1 cellular context compared by ENCODE assay signal in the genomic region with DNA sequence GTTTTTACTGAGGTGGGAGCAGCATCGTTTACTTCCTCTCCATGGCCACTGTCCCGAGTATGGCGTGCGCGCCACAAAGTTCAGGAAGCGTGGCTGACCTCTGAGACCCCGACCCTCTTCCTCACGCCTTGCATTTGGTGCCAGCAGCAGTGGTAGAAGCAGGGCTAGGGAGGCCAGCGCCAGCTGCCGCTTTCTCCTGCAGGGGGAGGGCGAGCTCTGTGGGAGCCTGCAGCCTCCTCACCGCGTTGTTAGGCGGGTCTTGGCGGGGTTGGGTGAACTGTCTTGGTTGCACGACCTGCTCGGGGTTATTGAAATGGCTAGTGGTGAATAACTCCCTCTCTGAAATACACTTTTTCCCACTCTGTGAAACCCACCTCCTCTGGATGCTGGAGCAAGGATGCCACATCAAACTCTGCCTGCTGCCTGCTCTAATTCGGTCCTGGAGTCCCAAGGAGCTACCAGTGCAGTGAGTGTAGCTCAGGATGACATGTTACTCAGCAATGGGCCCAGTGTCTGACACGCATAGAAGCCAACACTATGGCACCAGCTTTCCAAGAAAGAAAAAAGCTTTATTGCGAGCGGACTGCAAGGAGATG.
TF ChIP-seq lines count a peak whose summit lies in the region.

No MANE protein-coding gene starts in this region.

TF ChIP-seq in HepG2, 621 proteins besides CTCF, POLR2A, EP300 and RAD21 (continued from another document):
- TF ChIP-seq, protein P1, sequence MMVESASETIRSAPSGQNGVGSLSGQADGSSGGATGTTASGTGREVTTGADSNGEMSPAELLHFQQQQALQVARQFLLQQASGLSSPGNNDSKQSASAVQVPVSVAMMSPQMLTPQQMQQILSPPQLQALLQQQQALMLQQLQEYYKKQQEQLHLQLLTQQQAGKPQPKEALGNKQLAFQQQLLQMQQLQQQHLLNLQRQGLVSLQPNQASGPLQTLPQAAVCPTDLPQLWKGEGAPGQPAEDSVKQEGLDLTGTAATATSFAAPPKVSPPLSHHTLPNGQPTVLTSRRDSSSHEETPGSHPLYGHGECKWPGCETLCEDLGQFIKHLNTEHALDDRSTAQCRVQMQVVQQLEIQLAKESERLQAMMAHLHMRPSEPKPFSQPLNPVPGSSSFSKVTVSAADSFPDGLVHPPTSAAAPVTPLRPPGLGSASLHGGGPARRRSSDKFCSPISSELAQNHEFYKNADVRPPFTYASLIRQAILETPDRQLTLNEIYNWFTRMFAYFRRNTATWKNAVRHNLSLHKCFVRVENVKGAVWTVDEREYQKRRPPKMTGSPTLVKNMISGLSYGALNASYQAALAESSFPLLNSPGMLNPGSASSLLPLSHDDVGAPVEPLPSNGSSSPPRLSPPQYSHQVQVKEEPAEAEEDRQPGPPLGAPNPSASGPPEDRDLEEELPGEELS (CRISPR knock-in tag; IDR thresholded peaks at IDR 0.05) = no peak
- TF ChIP-seq ZFAT (CRISPR knock-in tag; conservative IDR thresholded peaks at IDR 0.05) (no peak), ZNF326 (CRISPR knock-in tag; IDR thresholded peaks at IDR 0.05; ENCODE audit: borderline replicate concordance) (no peak), ZNF552 (CRISPR knock-in tag; IDR thresholded peaks at IDR 0.05; ENCODE audit: borderline replicate concordance) (no peak), TRIM24 (CRISPR knock-in tag; IDR thresholded peaks at IDR 0.05) (no peak), MAFG (CRISPR knock-in tag; IDR thresholded peaks at IDR 0.05) (no peak), STAG1 (CRISPR knock-in tag; IDR thresholded peaks at IDR 0.05) (peak; percentile 73), ZIK1 (CRISPR knock-in tag; IDR thresholded peaks at IDR 0.05; ENCODE audit: borderline replicate concordance, low read depth) (no peak), ZNF550 (CRISPR knock-in tag; IDR thresholded peaks at IDR 0.05; ENCODE audit: borderline replicate concordance) (no peak), PTBP1 (IDR thresholded peaks at IDR 0.05; ENCODE audit: low read depth, low read length, poor library complexity, severe bottlenecking) (no peak), ZNF766 (CRISPR knock-in tag; IDR thresholded peaks at IDR 0.05; ENCODE audit: borderline replicate concordance) (no peak), POGZ (CRISPR knock-in tag; IDR thresholded peaks at IDR 0.05) (no peak), PHF5A (CRISPR knock-in tag; IDR thresholded peaks at IDR 0.05; ENCODE audit: low read depth, unreplicated experiment) (no peak), ZBTB8A (CRISPR knock-in tag; IDR thresholded peaks at IDR 0.05; ENCODE audit: borderline replicate concordance, low read depth) (no peak), HDAC1 (CRISPR knock-in tag; IDR thresholded peaks at IDR 0.05) (no peak), ATF1 (CRISPR knock-in tag; IDR thresholded peaks at IDR 0.05) (no peak), CBX5 (CRISPR knock-in tag; IDR thresholded peaks at IDR 0.05; ENCODE audit: borderline replicate concordance) (no peak), PRPF4 (IDR thresholded peaks at IDR 0.05; ENCODE audit: low read depth, low read length, poor library complexity, severe bottlenecking) (no peak), NFE2L2 (IDR thresholded peaks at IDR 0.05; ENCODE audit: low read length) (no peak)
- TF ChIP-seq, protein P2, sequence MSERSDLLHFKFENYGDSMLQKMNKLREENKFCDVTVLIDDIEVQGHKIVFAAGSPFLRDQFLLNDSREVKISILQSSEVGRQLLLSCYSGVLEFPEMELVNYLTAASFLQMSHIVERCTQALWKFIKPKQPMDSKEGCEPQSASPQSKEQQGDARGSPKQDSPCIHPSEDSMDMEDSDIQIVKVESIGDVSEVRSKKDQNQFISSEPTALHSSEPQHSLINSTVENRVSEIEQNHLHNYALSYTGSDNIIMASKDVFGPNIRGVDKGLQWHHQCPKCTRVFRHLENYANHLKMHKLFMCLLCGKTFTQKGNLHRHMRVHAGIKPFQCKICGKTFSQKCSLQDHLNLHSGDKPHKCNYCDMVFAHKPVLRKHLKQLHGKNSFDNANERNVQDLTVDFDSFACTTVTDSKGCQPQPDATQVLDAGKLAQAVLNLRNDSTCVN (CRISPR knock-in tag; IDR thresholded peaks at IDR 0.05; ENCODE audit: borderline replicate concordance) = no peak
- TF ChIP-seq, protein P3, sequence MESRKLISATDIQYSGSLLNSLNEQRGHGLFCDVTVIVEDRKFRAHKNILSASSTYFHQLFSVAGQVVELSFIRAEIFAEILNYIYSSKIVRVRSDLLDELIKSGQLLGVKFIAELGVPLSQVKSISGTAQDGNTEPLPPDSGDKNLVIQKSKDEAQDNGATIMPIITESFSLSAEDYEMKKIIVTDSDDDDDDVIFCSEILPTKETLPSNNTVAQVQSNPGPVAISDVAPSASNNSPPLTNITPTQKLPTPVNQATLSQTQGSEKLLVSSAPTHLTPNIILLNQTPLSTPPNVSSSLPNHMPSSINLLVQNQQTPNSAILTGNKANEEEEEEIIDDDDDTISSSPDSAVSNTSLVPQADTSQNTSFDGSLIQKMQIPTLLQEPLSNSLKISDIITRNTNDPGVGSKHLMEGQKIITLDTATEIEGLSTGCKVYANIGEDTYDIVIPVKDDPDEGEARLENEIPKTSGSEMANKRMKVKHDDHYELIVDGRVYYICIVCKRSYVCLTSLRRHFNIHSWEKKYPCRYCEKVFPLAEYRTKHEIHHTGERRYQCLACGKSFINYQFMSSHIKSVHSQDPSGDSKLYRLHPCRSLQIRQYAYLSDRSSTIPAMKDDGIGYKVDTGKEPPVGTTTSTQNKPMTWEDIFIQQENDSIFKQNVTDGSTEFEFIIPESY (CRISPR knock-in tag; IDR thresholded peaks at IDR 0.05) = peak; percentile 42; the same call in 1 of the 2 replicates
- TF ChIP-seq, protein P4, sequence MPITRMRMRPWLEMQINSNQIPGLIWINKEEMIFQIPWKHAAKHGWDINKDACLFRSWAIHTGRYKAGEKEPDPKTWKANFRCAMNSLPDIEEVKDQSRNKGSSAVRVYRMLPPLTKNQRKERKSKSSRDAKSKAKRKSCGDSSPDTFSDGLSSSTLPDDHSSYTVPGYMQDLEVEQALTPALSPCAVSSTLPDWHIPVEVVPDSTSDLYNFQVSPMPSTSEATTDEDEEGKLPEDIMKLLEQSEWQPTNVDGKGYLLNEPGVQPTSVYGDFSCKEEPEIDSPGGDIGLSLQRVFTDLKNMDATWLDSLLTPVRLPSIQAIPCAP (CRISPR knock-in tag; IDR thresholded peaks at IDR 0.05; ENCODE audit: low read depth) = no peak
- TF ChIP-seq, protein P5, sequence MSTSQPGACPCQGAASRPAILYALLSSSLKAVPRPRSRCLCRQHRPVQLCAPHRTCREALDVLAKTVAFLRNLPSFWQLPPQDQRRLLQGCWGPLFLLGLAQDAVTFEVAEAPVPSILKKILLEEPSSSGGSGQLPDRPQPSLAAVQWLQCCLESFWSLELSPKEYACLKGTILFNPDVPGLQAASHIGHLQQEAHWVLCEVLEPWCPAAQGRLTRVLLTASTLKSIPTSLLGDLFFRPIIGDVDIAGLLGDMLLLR (CRISPR knock-in tag; IDR thresholded peaks at IDR 0.05) = no peak
